Comparison of ENCODE assay signal across 10 cellular contexts in genomic region chr1:117370071-117370470, GRCh38. TPM values are rescaled to one million over a fixed set of nuclear protein-coding genes. Genes with fewer than 3 reads are reported as not detected.
DNase-seq lines count a peak whose midpoint lies in the region; ATAC-seq and TF ChIP-seq lines count a peak whose summit lies in the region.
"Had no signal": no experiment of that assay in that cellular context is flagged by ENCODE, and none has a peak within 500 bp of the region (broad histone marks: within the 10 kb centered on the region; RNA-seq: fewer than 3 reads in every experiment).

No MANE protein-coding gene starts in this region.

- POLR2A ChIA-PET in Caco-2 (lab: Charles Lee): no interaction called here

- no peaks in the 10 kb centered on the region for H3K27me3 Mint-ChIP-seq in Caco-2 (ENCODE audit: insufficient read depth, unreplicated experiment)
- no peaks in the 10 kb centered on the region for H3K27me3 Mint-ChIP-seq in nephron progenitor cell (ENCODE audit: low read depth, poor library complexity)

- H3K4me3 ChIP-seq in Caco-2 (ENCODE audit: low read depth, low read length) (no peak overlapping the region), MM.1S (ENCODE audit: low read length) (peak overlapping the region; percentile 87), choroid plexus epithelial cell (ENCODE audit: low read depth, low read length) (peak overlapping the region; percentile 75), lower leg skin (ENCODE audit: low read depth, poor library complexity, severe bottlenecking) (no peak overlapping the region)

- ATAC-seq in activated CD4-positive, CD25-positive, alpha-beta regulatory T cell treated with anti-CD3 and anti-CD28 coated beads, Interleukin-2, amount 50 U/mL, for 24 hours: no peak
- ATAC-seq in HG03108 (IDR thresholded peaks at IDR 0.05; ENCODE audit: unreplicated experiment): no peak

- H3K27me3 ChIP-seq in Caco-2 (replicated peaks; ENCODE audit: control insufficient read depth, insufficient read depth, low read length) (no peaks in the 10 kb centered on the region), MM.1S (replicated peaks; ENCODE audit: insufficient read depth, low read length) (no peaks in the 10 kb centered on the region)
- H3K27me3 ChIP-seq: neutrophil had no signal

- H3K9me2 ChIP-seq in MM.1S (replicated peaks; ENCODE audit: insufficient read depth, low read length): no peaks in the 10 kb centered on the region

- H3F3A ChIP-seq in MM.1S (ENCODE audit: insufficient read depth, low read length): 0 out of 2 replicates have a peak, but pooled peaks cover 8% of the 10 kb centered on the region

- no peaks in the 10 kb centered on the region for H4K20me1 ChIP-seq in MM.1S (ENCODE audit: insufficient read depth, low read length)

- BruUV-seq in Caco-2 (replicated peaks; lab: Mats Ljungman, UMichigan): no TSS peak

- H3K4me1 Mint-ChIP-seq in Caco-2 (ENCODE audit: low read depth, unreplicated experiment): peaks cover 17% of the 10 kb centered on the region
- peaks cover 67% of the 10 kb centered on the region for H3K4me1 Mint-ChIP-seq in nephron progenitor cell

- CTCF ChIA-PET in Caco-2 (lab: Charles Lee): no interaction called here

- H3K36me3 ChIP-seq in Caco-2 (ENCODE audit: control insufficient read depth, insufficient read depth, low read length) (no peaks in the 10 kb centered on the region), MM.1S (replicated peaks; ENCODE audit: insufficient read depth, low read length) (no peaks in the 10 kb centered on the region)
- H3K36me3 ChIP-seq: neutrophil had no signal

- H3K4me2 ChIP-seq in MM.1S (ENCODE audit: low read depth, low read length): peak overlapping the region; percentile 77

- peaks cover 86% of the 10 kb centered on the region for H3K79me2 ChIP-seq in MM.1S (ENCODE audit: low read length)

- no peak for TF ChIP-seq POLR2A in lower leg skin (IDR thresholded peaks at IDR 0.05)

- H3K36me3 Mint-ChIP-seq in Caco-2 (ENCODE audit: insufficient read depth, unreplicated experiment): no peaks in the 10 kb centered on the region
- peaks cover 13% of the 10 kb centered on the region for H3K36me3 Mint-ChIP-seq in nephron progenitor cell (ENCODE audit: low read depth)

- H3K27ac Mint-ChIP-seq in Caco-2 (ENCODE audit: unreplicated experiment): no peak overlapping the region
- H3K27ac Mint-ChIP-seq in nephron progenitor cell: no peak overlapping the region

- no peaks in the 10 kb centered on the region for H3K9me3 Mint-ChIP-seq in Caco-2 (ENCODE audit: unreplicated experiment)
- H3K9me3 Mint-ChIP-seq in nephron progenitor cell: no peaks in the 10 kb centered on the region

- H2AFZ ChIP-seq in MM.1S (ENCODE audit: low read length): no peak overlapping the region

- intact Hi-C loops in Caco-2 (cut with micrococcal nuclease; ENCODE audit: unreplicated experiment) (no loop called here), lower leg skin (cut with DNase I; ENCODE audit: low total_unique reads) (no loop called here)

- H3K9ac ChIP-seq in MM.1S (ENCODE audit: low read length): peak overlapping the region; percentile 69; the same call in 1 of the 2 replicates

- H3K4me1 ChIP-seq in Caco-2: peaks cover 13% of the 10 kb centered on the region; the same call in 1 of the 2 replicates
- 0 out of 2 replicates have a peak, but pooled peaks cover 3% of the 10 kb centered on the region for H3K4me1 ChIP-seq in MM.1S (ENCODE audit: low read length)

- peak overlapping the region; percentile 53 for H3K4me3 Mint-ChIP-seq in Caco-2 (ENCODE audit: unreplicated experiment)
- H3K4me3 Mint-ChIP-seq in nephron progenitor cell: peak overlapping the region; percentile 90

- 15 to 19% methylated on average over 2 of the region's 2 CpGs for WGBS in lower leg skin, 2 donors

- no peak overlapping the region for H3K27ac ChIP-seq in MM.1S (ENCODE audit: low read length)
- H3K27ac ChIP-seq: neutrophil had no signal

- no peak for DNase-seq in Caco-2
- DNase-seq in MM.1S: no peak
- DNase-seq in choroid plexus epithelial cell (ENCODE audit: low read depth): no peak
- DNase-seq in nephron progenitor cell: no peak
- DNase-seq in lower leg skin (ENCODE audit: low spot score in 2 of 2): no peak
- DNase-seq in cerebellar nuclear complex (lab: John Stamatoyannopoulos, UW): no peak
- DNase-seq: NCI-H1092 had no signal

- TF ChIP-seq CTCF in Caco-2 (IDR thresholded peaks at IDR 0.05; ENCODE audit: insufficient read depth in 1 of 2, low read depth in 1 of 2, low read length in 1 of 2, severe bottlenecking in 1 of 2, unreplicated experiment in 1 of 2) (no peak), MM.1S (IDR thresholded peaks at IDR 0.05; ENCODE audit: low read length) (no peak), choroid plexus epithelial cell (conservative IDR thresholded peaks at IDR 0.05; ENCODE audit: low read depth, low read length) (no peak), nephron progenitor cell (IDR thresholded peaks at IDR 0.05) (no peak), lower leg skin (IDR thresholded peaks at IDR 0.05) (no peak)

- no peaks in the 10 kb centered on the region for H3K9me3 ChIP-seq in Caco-2
- H3K9me3 ChIP-seq in MM.1S (replicated peaks; ENCODE audit: insufficient read depth, low read length): no peaks in the 10 kb centered on the region
- H3K9me3 ChIP-seq: neutrophil had no signal

RNA-seq across cellular contexts. Expression of gene MAN1A2, which starts 2.8 kb away (rescaled TPM):
- total RNA-seq in Caco-2 (2022): 19.2 and 21.0 TPM in 2 replicates
- 10 to 100 TPM; 19.9 to 34.5 (median 25.7) TPM for total RNA-seq in lower leg skin

Comparison
In these comparisons a context has a peak if more than half of its experiments do, and no peak if none do; other contexts are left out.
1. H3K4me3 ChIP-seq: peak in MM.1S (single experiment) and choroid plexus epithelial cell (single experiment); none in Caco-2 (single experiment) and lower leg skin (single experiment).